In genomic region chr2:65435625-65436168, GRCh38 we compare ENCODE assay signal across 2 cellular contexts.
TF ChIP-seq lines count a peak whose summit lies in the region.

No MANE protein-coding gene starts in this region.

TF ChIP-seq in A549, 52 proteins besides CTCF, POLR2A, EP300 and RAD21:
- TF ChIP-seq CBX8 (IDR thresholded peaks at IDR 0.05) (no peak), CHD2 (IDR thresholded peaks at IDR 0.05; ENCODE audit: low read length, partially characterized antibody) (no peak), SMC3 (IDR thresholded peaks at IDR 0.05) (peak; percentile 54; the same call in 2 of the 3 replicates), HOXB5 (CRISPR knock-in tag; IDR thresholded peaks at IDR 0.05) (0 out of 2 replicates have a peak, but pooled peaks have one; percentile 10), TP53 (CRISPR knock-in tag; IDR thresholded peaks at IDR 0.05) (no peak), RFX5 (IDR thresholded peaks at IDR 0.05) (peak; percentile 66), ATOH8 (CRISPR knock-in tag; IDR thresholded peaks at IDR 0.05; ENCODE audit: low read depth) (0 out of 2 replicates have a peak, but pooled peaks have one; percentile 4), JUNB (IDR thresholded peaks at IDR 0.05) (no peak), ZC3H11A (IDR thresholded peaks at IDR 0.05) (no peak), GATA3 (IDR thresholded peaks at IDR 0.05; ENCODE audit: borderline replicate concordance) (no peak), MAX (IDR thresholded peaks at IDR 0.05) (peak; percentile 46; the same call in 1 of the 2 replicates), E2F6 (IDR thresholded peaks at IDR 0.05; ENCODE audit: borderline replicate concordance, low read depth) (0 out of 2 replicates have a peak, but pooled peaks have one; percentile 21), ELK1 (IDR thresholded peaks at IDR 0.05; ENCODE audit: low read depth, low read length) (no peak), MAZ (IDR thresholded peaks at IDR 0.05; ENCODE audit: borderline replicate concordance, low read depth, low read length) (peak; percentile 98), FOSL2 (IDR thresholded peaks at IDR 0.05) (no peak), FOSL2 (CRISPR knock-in tag; IDR thresholded peaks at IDR 0.05) (no peak; the same call in 1 of the 2 replicates), HEYL (CRISPR knock-in tag; IDR thresholded peaks at IDR 0.05) (no peak), PBX3 (IDR thresholded peaks at IDR 0.05) (0 out of 2 replicates have a peak, but pooled peaks have one; percentile 43), HMGXB4 (CRISPR knock-in tag; IDR thresholded peaks at IDR 0.05; ENCODE audit: borderline replicate concordance) (no peak), CEBPB (IDR thresholded peaks at IDR 0.05) (0 out of 4 replicates have a peak, but pooled peaks of 1 of the 2 experiments have one; percentile 13), PHF8 (IDR thresholded peaks at IDR 0.05; ENCODE audit: borderline replicate concordance, low read depth) (peak; percentile 75), KDM1A (IDR thresholded peaks at IDR 0.05; ENCODE audit: low read depth) (no peak)

TF ChIP-seq in endothelial cell of umbilical vein, 7 proteins besides CTCF, POLR2A, EP300 and RAD21:
- TF ChIP-seq MAX (IDR thresholded peaks at IDR 0.05; ENCODE audit: insufficient read depth, insufficient read length) (no peak), GATA2 (IDR thresholded peaks at IDR 0.05; ENCODE audit: insufficient read depth, insufficient read length, low read depth, low read length) (no peak), POLR2AphosphoS5 (IDR thresholded peaks at IDR 0.05; ENCODE audit: insufficient read depth, low read depth, low read length) (no peak), FOS (IDR thresholded peaks at IDR 0.05; ENCODE audit: borderline replicate concordance, insufficient read depth, low read length) (no peak), EZH2 (IDR thresholded peaks at IDR 0.05; ENCODE audit: borderline replicate concordance, low read depth, low read length, severe bottlenecking) (no peak), JUN (IDR thresholded peaks at IDR 0.05; ENCODE audit: borderline replicate concordance, insufficient read depth, insufficient read length, low read depth) (no peak), MYC (IDR thresholded peaks at IDR 0.05; ENCODE audit: low read depth, low read length) (no peak)
TF ChIP-seq in endothelial cell of umbilical vein: peak in this region for 0.
